Comparison of ENCODE assay signal across 10 cellular contexts in genomic region chr17:77479372-77479781, GRCh38.
A peak's percentile ranks its signal among the peaks of the same experiment; 100 is the strongest.
DNase-seq lines count a peak whose midpoint lies in the region; ATAC-seq and TF ChIP-seq lines count a peak whose summit lies in the region.
"Had no signal": no experiment of that assay in that cellular context is flagged by ENCODE, and none has a peak within 500 bp of the region (broad histone marks: within the 10 kb centered on the region; RNA-seq: fewer than 3 reads in every experiment).

No MANE protein-coding gene starts in this region.

- H3K27me3 ChIP-seq in mesenchymal stem cell (ENCODE audit: control insufficient read depth in 1 of 2, insufficient read depth in 1 of 2, low read length in 2 of 2) (no peaks in the 10 kb centered on the region), transverse colon (no peaks in the 10 kb centered on the region), PC-3 (ENCODE audit: low read length) (no peaks in the 10 kb centered on the region)

- H4K91ac ChIP-seq in mesenchymal stem cell (ENCODE audit: low read length): peak overlapping the region; percentile 82

- H3K9ac ChIP-seq in mesenchymal stem cell (ENCODE audit: low read length) (no peak overlapping the region), PC-3 (ENCODE audit: low read length) (no peak overlapping the region)

- H2BK5ac ChIP-seq in mesenchymal stem cell (ENCODE audit: low read depth, low read length, poor library complexity, severe bottlenecking): no peak overlapping the region

- H3K4me1 ChIP-seq in mesenchymal stem cell (ENCODE audit: control insufficient read depth, insufficient read depth, low read depth, low read length): peaks cover 68% of the 10 kb centered on the region
- peaks cover 48 to 69% (median 58%) of the 10 kb centered on the region in 4 donors for H3K4me1 ChIP-seq in transverse colon
- peaks cover 29% of the 10 kb centered on the region for H3K4me1 ChIP-seq in PC-3 (ENCODE audit: insufficient read depth, low read length)

- POLR2A ChIA-PET in PC-3 (lab: Charles Lee; ENCODE audit: unreplicated experiment): no interaction called here

- ATAC-seq in Right ventricle myocardium inferior: no peak
- ATAC-seq in left cardiac atrium: no peak
- ATAC-seq in PC-3: no peak
- no peak for ATAC-seq in GM21526 (IDR thresholded peaks at IDR 0.05; ENCODE audit: low FRiP score, unreplicated experiment)
- ATAC-seq: left lobe of liver had no signal

- H4K20me1 ChIP-seq in PC-3 (ENCODE audit: low read length): peaks cover 25% of the 10 kb centered on the region; the same call in 1 of the 2 replicates

- no peak overlapping the region for H2AFZ ChIP-seq in mesenchymal stem cell (ENCODE audit: low read depth, low read length)
- H2AFZ ChIP-seq in PC-3 (ENCODE audit: low read length): no peak overlapping the region

- TF ChIP-seq CTCF in transverse colon (IDR thresholded peaks at IDR 0.05): no peak
- no peak for TF ChIP-seq CTCF in PC-3 (conservative IDR thresholded peaks at IDR 0.05; ENCODE audit: low read depth, low read length)

- peaks cover 22% of the 10 kb centered on the region for H3K79me1 ChIP-seq in mesenchymal stem cell (replicated peaks; ENCODE audit: low read length, poor library complexity, severe bottlenecking)

- H2AK5ac ChIP-seq in mesenchymal stem cell (ENCODE audit: low read length, severe bottlenecking): peak overlapping the region; percentile 53

- H3K79me2 ChIP-seq in PC-3 (ENCODE audit: low read length): peaks cover 81% of the 10 kb centered on the region

- in situ Hi-C loops in transverse colon (cut with MboI; ENCODE audit: low pct_ligation_motif_present in 1 of 4, low pct_unique_long_range_greater_than_20kb in 1 of 4, low sequenced_read_pairs in 3 of 4): loop anchor here in 1 of 4 donors (25.0 kb wide), 1 partner anchor 142 kb away; no protein-coding TSS in a partner anchor

- peak overlapping the region; percentile 80 for H2BK15ac ChIP-seq in mesenchymal stem cell (ENCODE audit: low read depth, poor library complexity, severe bottlenecking)

- H3K27ac Mint-ChIP-seq in activated naive CD8-positive, alpha-beta T cell treated with anti-CD3 and anti-CD28 coated beads for 36 hours: peak overlapping the region; percentile 86

- no peaks in the 10 kb centered on the region for H3K9me2 ChIP-seq in PC-3 (replicated peaks; ENCODE audit: low read length)

- peak overlapping the region; percentile 87 for H4K8ac ChIP-seq in mesenchymal stem cell (ENCODE audit: low read length)

- TF ChIP-seq POLR2A in transverse colon (IDR thresholded peaks at IDR 0.05): no peak

- H3F3A ChIP-seq in PC-3 (ENCODE audit: low read length, unreplicated experiment): peaks cover 6% of the 10 kb centered on the region

- H3K14ac ChIP-seq in mesenchymal stem cell (ENCODE audit: low read length in 2 of 2): peak overlapping the region in 1 of 2 experiments; percentile 90

- H3K4me2 ChIP-seq in mesenchymal stem cell (ENCODE audit: low read length, poor library complexity, severe bottlenecking) (no peak overlapping the region), PC-3 (ENCODE audit: low read length) (no peak overlapping the region)

- CTCF ChIA-PET in PC-3 (lab: Charles Lee): no interaction called here

- H3K27ac ChIP-seq in mesenchymal stem cell (ENCODE audit: low read length, poor library complexity, severe bottlenecking) (peak overlapping the region; percentile 18), transverse colon (peak overlapping the region; percentile 69 to 87 (median 81)), PC-3 (ENCODE audit: low read length) (no peak overlapping the region)

- H3K27me3 Mint-ChIP-seq in activated naive CD8-positive, alpha-beta T cell treated with anti-CD3 and anti-CD28 coated beads for 36 hours: no peaks in the 10 kb centered on the region

- WGBS in mesenchymal stem cell: 58% methylated on average over 17 of the region's 17 CpGs
- 90% methylated on average over 14 of the region's 17 CpGs; no CpG with 5 or more reads in 1 of the 2 donors for WGBS in transverse colon (ENCODE audit: low coverage in 1 of 2), 2 donors

- H3K9me3 Mint-ChIP-seq in activated naive CD8-positive, alpha-beta T cell treated with anti-CD3 and anti-CD28 coated beads for 36 hours: no peaks in the 10 kb centered on the region

- intact Hi-C loops in Right ventricle myocardium inferior (cut with DNase I): no loop called here
- intact Hi-C loops in left cardiac atrium (cut with DNase I): no loop called here
- intact Hi-C loops in transverse colon (cut with DNase I; ENCODE audit: low total_unique reads): loop anchor here (5.0 kb wide), 2 partner anchors 107 to 157 kb away; no protein-coding TSS in a partner anchor
- intact Hi-C loops in PC-3 (cut with micrococcal nuclease): loop anchor here (5.0 kb wide), 1 partner anchor 147 kb away; no protein-coding TSS in a partner anchor

- peaks cover 27% of the 10 kb centered on the region for H3K36me3 Mint-ChIP-seq in activated naive CD8-positive, alpha-beta T cell treated with anti-CD3 and anti-CD28 coated beads for 36 hours

- no peak overlapping the region for H3K4me3 ChIP-seq in mesenchymal stem cell (ENCODE audit: insufficient read depth in 1 of 2, low read depth in 1 of 2, low read length in 2 of 2)
- no peak overlapping the region for H3K4me3 ChIP-seq in transverse colon
- H3K4me3 ChIP-seq in PC-3 (ENCODE audit: low read length): no peak overlapping the region

- peak overlapping the region; percentile 46 to 72 for H2BK12ac ChIP-seq in mesenchymal stem cell (ENCODE audit: low read length in 2 of 2)

- H3K4me1 Mint-ChIP-seq in activated naive CD8-positive, alpha-beta T cell treated with anti-CD3 and anti-CD28 coated beads for 36 hours: peaks cover 57% of the 10 kb centered on the region

- H3K23ac ChIP-seq in mesenchymal stem cell (ENCODE audit: low read length in 2 of 2): peak overlapping the region in 1 of 2 experiments; percentile 94

- peaks cover 27 to 42% of the 10 kb centered on the region in 2 experiments for H3K36me3 ChIP-seq in mesenchymal stem cell (ENCODE audit: control insufficient read depth in 1 of 2, insufficient read depth in 2 of 2, low read depth in 1 of 2, low read length in 2 of 2)
- peaks cover 0 to 15% (median 7%) of the 10 kb centered on the region in 4 donors for H3K36me3 ChIP-seq in transverse colon
- H3K36me3 ChIP-seq in PC-3 (ENCODE audit: low read depth, low read length): peaks cover 22% of the 10 kb centered on the region

- BruUV-seq in PC-3 (replicated peaks; lab: Mats Ljungman, UMichigan): no TSS peak

- peak; percentile 28 for DNase-seq in Right ventricle myocardium inferior (ENCODE audit: missing footprints)
- no peak for DNase-seq in left cardiac atrium
- no peak for DNase-seq in activated naive CD8-positive, alpha-beta T cell treated with anti-CD3 and anti-CD28 coated beads for 36 hours
- DNase-seq in mesenchymal stem cell: no peak
- DNase-seq in transverse colon: no peak
- no peak for DNase-seq in PC-3
- no peak for DNase-seq in NCI-H1048 (lab: John Stamatoyannopoulos, UW)
- DNase-seq: EL had no signal

- H3K9me3 ChIP-seq in mesenchymal stem cell (ENCODE audit: control insufficient read depth, low read length) (no peaks in the 10 kb centered on the region), transverse colon (no peaks in the 10 kb centered on the region), PC-3 (ENCODE audit: low read length) (no peaks in the 10 kb centered on the region)

- H3K18ac ChIP-seq in mesenchymal stem cell (ENCODE audit: low read depth in 1 of 2, low read length in 2 of 2): peak overlapping the region; percentile 91 to 95

- peak overlapping the region; percentile 10 for H3K4me3 Mint-ChIP-seq in activated naive CD8-positive, alpha-beta T cell treated with anti-CD3 and anti-CD28 coated beads for 36 hours

- H3K4ac ChIP-seq in mesenchymal stem cell (ENCODE audit: low read depth in 1 of 2, low read length in 2 of 2): peak overlapping the region; percentile 79 to 98

- peak overlapping the region; percentile 90 for H2BK120ac ChIP-seq in mesenchymal stem cell (ENCODE audit: low read depth, low read length)

- TF ChIP-seq EP300 in transverse colon (IDR thresholded peaks at IDR 0.05; ENCODE audit: low read depth): no peak

Comparison
In these comparisons a context has a peak if more than half of its experiments do, and no peak if none do; other contexts are left out.
1. intact Hi-C loops: an anchor here in transverse colon (5.0 kb wide) and PC-3 (5.0 kb wide); none called in Right ventricle myocardium inferior and left cardiac atrium.